11 cellular contexts compared by ENCODE assay signal in genomic region chr19:485583-486236, GRCh38. TPM values are rescaled to one million over a fixed set of nuclear protein-coding genes. Genes with fewer than 3 reads are reported as not detected.
A peak's percentile ranks its signal among the peaks of the same experiment; 100 is the strongest.
DNase-seq lines count a peak whose midpoint lies in the region; ATAC-seq, FAIRE-seq and TF ChIP-seq lines count a peak whose summit lies in the region.
"Had no signal": no experiment of that assay in that cellular context is flagged by ENCODE, and none has a peak within 500 bp of the region (broad histone marks: within the 10 kb centered on the region; RNA-seq: fewer than 3 reads in every experiment).

No MANE protein-coding gene starts in this region.

- peaks cover 32% of the 10 kb centered on the region for H3K4me1 ChIP-seq in left ventricle myocardium inferior
- H3K4me1 ChIP-seq in heart right ventricle, result peaks cover 0 to 24% (median 9%) of the 10 kb centered on the region in 9 donors
- H3K4me1 ChIP-seq in transverse colon, result peaks cover 4 to 11% (median 9%) of the 10 kb centered on the region in 4 donors

- no peak for ATAC-seq in heart right ventricle

- TF ChIP-seq CTCF in left ventricle myocardium inferior (IDR thresholded peaks at IDR 0.05; ENCODE audit: borderline replicate concordance) (no peak), heart right ventricle (IDR thresholded peaks at IDR 0.05) (no peak), brain (conservative IDR thresholded peaks at IDR 0.05) (no peak), type B pancreatic cell (conservative IDR thresholded peaks at IDR 0.05) (no peak), transverse colon (IDR thresholded peaks at IDR 0.05) (no peak)

- intact Hi-C loops in left ventricle myocardium inferior (cut with micrococcal nuclease), result no loop called here
- intact Hi-C loops in heart right ventricle (cut with DNase I), result loop anchor here in 1 of 10 donors (10.0 kb wide), 1 partner anchor 101 kb away; no protein-coding TSS in a partner anchor
- intact Hi-C loops in transverse colon (cut with DNase I; ENCODE audit: low total_unique reads), result loop anchor here (10.0 kb wide), 1 partner anchor 111 kb away; a partner anchor contains a TSS

- WGBS in heart right ventricle, 2 donors, result 11 to 18% methylated on average over 23 of the region's 23 CpGs
- 24% methylated on average over 19 of the region's 23 CpGs; no CpG with 5 or more reads in 1 of the 2 donors for WGBS in transverse colon (ENCODE audit: low coverage in 1 of 2), 2 donors

- no peak for TF ChIP-seq EP300 in transverse colon (IDR thresholded peaks at IDR 0.05; ENCODE audit: low read depth)

- no peaks in the 10 kb centered on the region for H3K36me3 ChIP-seq in left ventricle myocardium inferior
- H3K36me3 ChIP-seq in heart right ventricle, result no peaks in the 10 kb centered on the region
- no peaks in the 10 kb centered on the region for H3K36me3 ChIP-seq in transverse colon

- H3K9me3 ChIP-seq in left ventricle myocardium inferior (replicated peaks) (no peaks in the 10 kb centered on the region), heart right ventricle (no peaks in the 10 kb centered on the region), transverse colon (no peaks in the 10 kb centered on the region)

- no peak overlapping the region for H3K4me3 ChIP-seq in left ventricle myocardium inferior
- H3K4me3 ChIP-seq in heart right ventricle, result no peak overlapping the region
- H3K4me3 ChIP-seq in transverse colon, result no peak overlapping the region

- in situ Hi-C loops in transverse colon (cut with MboI; ENCODE audit: low pct_ligation_motif_present in 1 of 4, low pct_unique_long_range_greater_than_20kb in 1 of 4, low sequenced_read_pairs in 3 of 4), result no loop called here

- no peak overlapping the region for H3K27ac ChIP-seq in left ventricle myocardium inferior (replicated peaks)
- H3K27ac ChIP-seq in heart right ventricle, result no peak overlapping the region
- H3K27ac ChIP-seq in layer of hippocampus (ENCODE audit: low read depth, low read length), result peak overlapping the region; percentile 97
- H3K27ac ChIP-seq in transverse colon, result peak overlapping the region in 2 of 4 donors; percentile 5 to 21

- FAIRE-seq in GM12891 (lab: Jason Lieb, UNC) (no peak), GM12892 (lab: Jason Lieb, UNC) (no peak)

- DNase-seq in left ventricle myocardium inferior (peak; percentile 48), heart right ventricle (no peak), type B pancreatic cell (ENCODE audit: extremely low spot score, unreplicated experiment) (no peak), transverse colon (no peak), GM12891 (ENCODE audit: insufficient read length, low spot score) (no peak), GM12892 (ENCODE audit: insufficient read length) (no peak)

- no peak for TF ChIP-seq POLR2A in transverse colon (IDR thresholded peaks at IDR 0.05)
- TF ChIP-seq POLR2A in GM12891 (IDR thresholded peaks at IDR 0.05; ENCODE audit: low read depth, low read length), result no peak
- TF ChIP-seq POLR2A in GM12892 (IDR thresholded peaks at IDR 0.05; ENCODE audit: low read depth, low read length), result no peak

- H3K36me3 Mint-ChIP-seq in brain (no peaks in the 10 kb centered on the region), type B pancreatic cell (no peaks in the 10 kb centered on the region)

- peak overlapping the region; percentile 43 to 84 (median 56) for H3K4me3 Mint-ChIP-seq in brain
- peak overlapping the region; percentile 59 for H3K4me3 Mint-ChIP-seq in type B pancreatic cell

- H3K9me3 Mint-ChIP-seq in brain, result peaks cover 2 to 14% (median 8%) of the 10 kb centered on the region in 5 experiments
- no peaks in the 10 kb centered on the region for H3K9me3 Mint-ChIP-seq in type B pancreatic cell

- H3K4me1 Mint-ChIP-seq in brain (peaks cover 39% of the 10 kb centered on the region), type B pancreatic cell (ENCODE audit: unreplicated experiment) (peaks cover 6% of the 10 kb centered on the region)

- peaks cover under 1% of the 10 kb centered on the region for H3K27me3 Mint-ChIP-seq in brain
- peaks cover 27% of the 10 kb centered on the region for H3K27me3 Mint-ChIP-seq in type B pancreatic cell

- peak overlapping the region; percentile 86 to 97 (median 93) for H3K27ac Mint-ChIP-seq in brain
- peak overlapping the region; percentile 80 for H3K27ac Mint-ChIP-seq in type B pancreatic cell
- H3K27ac Mint-ChIP-seq: B cell had no signal

- H3K27me3 ChIP-seq in left ventricle myocardium inferior (ENCODE audit: low read depth), result peaks cover 38% of the 10 kb centered on the region
- peaks cover 0 to 36% (median 23%) of the 10 kb centered on the region in 7 donors for H3K27me3 ChIP-seq in heart right ventricle
- H3K27me3 ChIP-seq in layer of hippocampus (ENCODE audit: control insufficient read depth, insufficient read depth, low read length), result no peaks in the 10 kb centered on the region
- H3K27me3 ChIP-seq in transverse colon, result peaks cover 23% of the 10 kb centered on the region

TF ChIP-seq in GM12891, 5 proteins besides CTCF, POLR2A, EP300 and RAD21:
- TF ChIP-seq POU2F2 (IDR thresholded peaks at IDR 0.05; ENCODE audit: low read depth, low read length) (no peak), SPI1 (IDR thresholded peaks at IDR 0.05; ENCODE audit: low read depth, low read length) (no peak), TAF1 (IDR thresholded peaks at IDR 0.05; ENCODE audit: low read depth, low read length) (no peak), POLR2AphosphoS5 (IDR thresholded peaks at IDR 0.05; ENCODE audit: low read depth, low read length) (no peak), PAX5 (IDR thresholded peaks at IDR 0.05; ENCODE audit: insufficient read depth, low read length, severe bottlenecking) (no peak)
TF ChIP-seq in GM12891: peak in this region for 0.

RNA-seq across cellular contexts. Expression of gene MADCAM1, which starts 10.6 kb away (rescaled TPM):
- total RNA-seq in left ventricle myocardium inferior, result 0.22 TPM
- under 1 TPM in 9 of 10 donors, not detected in 1; 0.14 to 0.71 (median 0.17) TPM for total RNA-seq in heart right ventricle
- under 1 TPM; 0.09 to 0.80 TPM for polyA plus RNA-seq in heart right ventricle
- polyA plus RNA-seq in brain (ENCODE audit: insufficient read depth, low read depth, low replicate concordance), result 3.4 TPM
- 0.74 and 2.7 TPM in 2 replicates for total RNA-seq in type B pancreatic cell (ENCODE audit: low replicate concordance)
- 1 to 10 TPM in 3 of 4 donors, under 1 TPM in 1; 0.68 to 6.7 (median 2.9) TPM for total RNA-seq in transverse colon
- polyA plus RNA-seq in GM12891 (2012; ENCODE audit: low read depth, missing spikeins), result 0.68 TPM
- polyA plus RNA-seq in GM12892 (2012; ENCODE audit: missing spikeins), result not detected
- total RNA-seq: HT1080 had no signal

RNA-seq across cellular contexts. Expression of gene TPGS1, which starts 21.6 kb away (rescaled TPM):
- total RNA-seq in left ventricle myocardium inferior, result 11.2 TPM
- 10 to 100 TPM in 6 of 10 donors, 1 to 10 TPM in 4; 7.1 to 13.5 (median 10.2) TPM for total RNA-seq in heart right ventricle
- 10 to 100 TPM; 22.1 to 22.2 TPM for polyA plus RNA-seq in heart right ventricle
- polyA plus RNA-seq in brain (ENCODE audit: insufficient read depth, low read depth, low replicate concordance), result 15.9 TPM
- 18.0 and 26.1 TPM in 2 replicates for total RNA-seq in type B pancreatic cell (ENCODE audit: low replicate concordance)
- total RNA-seq in transverse colon, result 100 to 1,000 TPM in 1 of 4 donors, 10 to 100 TPM in 3; 18.0 to 103 (median 43.8) TPM
- polyA plus RNA-seq in GM12891 (2012; ENCODE audit: low read depth, missing spikeins), result 5.4 TPM
- 0.51 TPM for polyA plus RNA-seq in GM12892 (2012; ENCODE audit: missing spikeins)

RNA-seq across cellular contexts. Expression of gene SHC2, which starts 24.9 kb away (rescaled TPM):
- total RNA-seq in left ventricle myocardium inferior, result 11.3 TPM
- total RNA-seq in heart right ventricle, result 10 to 100 TPM in 9 of 10 donors, 1 to 10 TPM in 1; 7.7 to 16.3 (median 12.4) TPM
- 10 to 100 TPM; 11.2 to 33.5 TPM for polyA plus RNA-seq in heart right ventricle
- polyA plus RNA-seq in brain (ENCODE audit: insufficient read depth, low read depth, low replicate concordance), result 89.9 TPM
- 35.4 and 40.5 TPM in 2 replicates for total RNA-seq in type B pancreatic cell (ENCODE audit: low replicate concordance)
- total RNA-seq in transverse colon, result 10 to 100 TPM in 3 of 4 donors, 1 to 10 TPM in 1; 6.3 to 30.3 (median 11.1) TPM
- 0.05 TPM for polyA plus RNA-seq in GM12891 (2012; ENCODE audit: low read depth, missing spikeins)
- not detected for polyA plus RNA-seq in GM12892 (2012; ENCODE audit: missing spikeins)
- total RNA-seq: B cell; T-helper 2 cell treated with Interferon-gamma antibody and Interleukin-4, amounts not matched to agents 100 ng/mL and 5 ng/mL, for 36 hours had no signal

RNA-seq across cellular contexts. Expression of gene CDC34, which starts 45.9 kb away (rescaled TPM):
- total RNA-seq in left ventricle myocardium inferior (96.5 TPM), heart right ventricle (100 to 1,000 TPM in 2 of 10 donors, 10 to 100 TPM in 8; 70.2 to 116 (median 76.7) TPM), type B pancreatic cell (ENCODE audit: low replicate concordance) (93.0 and 95.0 TPM in 2 replicates), transverse colon (100 to 1,000 TPM in 3 of 4 donors, 10 to 100 TPM in 1; 72.0 to 116 (median 103) TPM)
- polyA plus RNA-seq in heart right ventricle (100 to 1,000 TPM; 120 to 162 TPM), brain (ENCODE audit: insufficient read depth, low read depth, low replicate concordance) (152 TPM)
- polyA plus RNA-seq in GM12891 (2012; ENCODE audit: low read depth, missing spikeins), result 23.2 TPM
- 22.1 TPM for polyA plus RNA-seq in GM12892 (2012; ENCODE audit: missing spikeins)

RNA-seq across cellular contexts. Expression of gene GZMM, which starts 58.1 kb away (rescaled TPM):
- total RNA-seq in left ventricle myocardium inferior (not detected), heart right ventricle (1 to 10 TPM in 1 of 10 donors, under 1 TPM in 3, not detected in 6; 0.25 to 2.7 (median 0.37) TPM), type B pancreatic cell (ENCODE audit: low replicate concordance) (0.34 TPM in 1 of 2 replicates, not detected in the other), transverse colon (1 to 10 TPM in 2 of 4 donors, not detected in 2; 1.1 to 1.8 TPM)
- polyA plus RNA-seq in heart right ventricle (under 1 TPM in 1 of 2 donors, not detected in 1; 0.46 TPM), brain (ENCODE audit: insufficient read depth, low read depth, low replicate concordance) (1.4 TPM)
- polyA plus RNA-seq in GM12891 (2012; ENCODE audit: low read depth, missing spikeins), result 0.42 TPM
- polyA plus RNA-seq in GM12892 (2012; ENCODE audit: missing spikeins), result not detected
- total RNA-seq: B cell, HT1080 had no signal
